In genomic region chr10:78543749-78544446, GRCh38 we compare ENCODE assay signal across 9 cellular contexts.
DNase-seq lines count a peak whose midpoint lies in the region; ATAC-seq and TF ChIP-seq lines count a peak whose summit lies in the region.
"Had no signal": no experiment of that assay in that cellular context is flagged by ENCODE, and none has a peak within 500 bp of the region (broad histone marks: within the 10 kb centered on the region; RNA-seq: fewer than 3 reads in every experiment).

No MANE protein-coding gene starts in this region.

- TF ChIP-seq CTCF in astrocyte of the cerebellum (IDR thresholded peaks at IDR 0.05; ENCODE audit: low read depth, low read length, missing control alignments), result no peak

- DNase-seq in Daoy (ENCODE audit: low read depth), result peak; percentile 30
- peak; percentile 97 for DNase-seq in astrocyte of the cerebellum (ENCODE audit: low read depth)
- peak; percentile 48 for DNase-seq in iPS-NIHi7 (ENCODE audit: extremely low spot score)
- DNase-seq in putamen (ENCODE audit: low spot score), result peak; percentile 66
- DNase-seq in NCI-H2107 treated with DMSO at 0.1 percent for 48 hours (lab: John Stamatoyannopoulos, UW; ENCODE audit: unreplicated experiment), result no peak
- DNase-seq: activated naive CD4-positive, alpha-beta T cell treated with anti-CD3 and anti-CD28 coated beads, Interleukin-2, amount 10 ng/mL, durations not matched to agents 7 days and 5 days had no signal

- H3K4me3 ChIP-seq in astrocyte of the cerebellum (ENCODE audit: low read depth, low read length), result no peak overlapping the region

- ATAC-seq in HG02970 (IDR thresholded peaks at IDR 0.05; ENCODE audit: low FRiP score, unreplicated experiment) (no peak), GM18498 (IDR thresholded peaks at IDR 0.05; ENCODE audit: unreplicated experiment) (no peak), GM19452 (IDR thresholded peaks at IDR 0.05; ENCODE audit: unreplicated experiment) (no peak)

- in situ Hi-C loops in astrocyte of the cerebellum (cut with HindIII; ENCODE audit: low sequenced_read_pairs), result no loop called here
